Comparison of ENCODE assay signal across 19 cellular contexts in genomic region chr11:70468256-70469230, GRCh38.
DNase-seq lines count a peak whose midpoint lies in the region; ATAC-seq, FAIRE-seq and TF ChIP-seq lines count a peak whose summit lies in the region.
"Had no signal": no experiment of that assay in that cellular context is flagged by ENCODE, and none has a peak within 500 bp of the region (broad histone marks: within the 10 kb centered on the region; RNA-seq: fewer than 3 reads in every experiment).

No MANE protein-coding gene starts in this region.

- H3K4me3 Mint-ChIP-seq in endodermal cell, result no peak overlapping the region
- H3K4me3 Mint-ChIP-seq: activated CD4-positive, alpha-beta T cell treated with anti-CD3 and anti-CD28 coated beads, Interleukin-2, amount 10 ng/mL, durations not matched to agents 24 days and 14 days; CD4-positive, alpha-beta T cell; memory B cell; natural killer cell; T-cell had no signal

- peak overlapping the region; percentile 62 for H3K4me2 ChIP-seq in OCI-LY3 (ENCODE audit: low read length)

- H3K4me3 ChIP-seq in left ventricle myocardium inferior, result no peak overlapping the region
- no peak overlapping the region for H3K4me3 ChIP-seq in OCI-LY3 (ENCODE audit: low read length)
- no peak overlapping the region for H3K4me3 ChIP-seq in endodermal cell (ENCODE audit: low read length)
- H3K4me3 ChIP-seq in pancreas, result no peak overlapping the region
- H3K4me3 ChIP-seq: skin epidermis had no signal

- H3K27ac Mint-ChIP-seq in endodermal cell, result no peak overlapping the region
- H3K27ac Mint-ChIP-seq: activated CD4-positive, alpha-beta T cell treated with anti-CD3 and anti-CD28 coated beads, Interleukin-2, amount 10 ng/mL, durations not matched to agents 24 days and 14 days; CD4-positive, alpha-beta T cell; memory B cell; natural killer cell; progenitor cell of endocrine pancreas; T-cell had no signal

- no peaks in the 10 kb centered on the region for H3K79me2 ChIP-seq in OCI-LY3 (ENCODE audit: low read length)

- H2AFZ ChIP-seq in OCI-LY3 (ENCODE audit: low read depth, low read length), result no peak overlapping the region; the same call in 1 of the 2 replicates

- H3K4me1 ChIP-seq in left ventricle myocardium inferior, result peaks cover 15% of the 10 kb centered on the region
- H3K4me1 ChIP-seq in OCI-LY3 (ENCODE audit: low read length), result peaks cover 73% of the 10 kb centered on the region
- H3K4me1 ChIP-seq in endodermal cell (ENCODE audit: control insufficient read depth, insufficient read depth, low read length), result no peaks in the 10 kb centered on the region
- peaks cover 0 to 3% (median 0%) of the 10 kb centered on the region in 3 donors for H3K4me1 ChIP-seq in pancreas

- no peaks in the 10 kb centered on the region for H4K20me1 ChIP-seq in OCI-LY3 (ENCODE audit: insufficient read depth, low read length)

- no peaks in the 10 kb centered on the region for H3K36me3 ChIP-seq in left ventricle myocardium inferior
- no peaks in the 10 kb centered on the region for H3K36me3 ChIP-seq in OCI-LY3 (replicated peaks; ENCODE audit: low read depth, low read length)
- no peaks in the 10 kb centered on the region for H3K36me3 ChIP-seq in endodermal cell (ENCODE audit: control insufficient read depth, insufficient read depth, low read length)
- H3K36me3 ChIP-seq in pancreas, result no peaks in the 10 kb centered on the region

- intact Hi-C loops in left ventricle myocardium inferior (cut with micrococcal nuclease), result loop anchor here (5.0 kb wide), 1 partner anchor 284 kb away; no protein-coding TSS in a partner anchor
- intact Hi-C loops in left cardiac atrium (cut with DNase I), result no loop called here
- intact Hi-C loops in pancreas (cut with DNase I), result loop anchor here in 1 of 3 donors (10.0 kb wide), 1 partner anchor 286 kb away; no protein-coding TSS in a partner anchor
- intact Hi-C loops in posterior vena cava (cut with DNase I), result loop anchor here in 1 of 2 donors (5.0 kb wide), 1 partner anchor 289 kb away; no protein-coding TSS in a partner anchor

- FAIRE-seq in pancreas (lab: Jason Lieb, UNC), result no peak
- FAIRE-seq: urothelium cell line had no signal

- ATAC-seq in left cardiac atrium, result no peak
- ATAC-seq in GM18498 (IDR thresholded peaks at IDR 0.05; ENCODE audit: unreplicated experiment), result no peak
- no peak for ATAC-seq in pancreas
- ATAC-seq: T-cell had no signal

- H3K27me3 Mint-ChIP-seq in endodermal cell (ENCODE audit: insufficient read depth), result no peaks in the 10 kb centered on the region

- no peak overlapping the region for H3K9ac ChIP-seq in OCI-LY3 (ENCODE audit: low read length)
- no peak overlapping the region for H3K9ac ChIP-seq in endodermal cell (ENCODE audit: extremely low read depth, low read length, poor library complexity, severe bottlenecking)

- TF ChIP-seq CTCF in left ventricle myocardium inferior (IDR thresholded peaks at IDR 0.05; ENCODE audit: borderline replicate concordance) (no peak), OCI-LY3 (IDR thresholded peaks at IDR 0.05; ENCODE audit: low read depth, low read length) (no peak), endodermal cell (conservative IDR thresholded peaks at IDR 0.05) (no peak), pancreas (IDR thresholded peaks at IDR 0.05) (no peak)

- H3K27me3 ChIP-seq in left ventricle myocardium inferior (ENCODE audit: low read depth) (peaks cover 8% of the 10 kb centered on the region), OCI-LY3 (ENCODE audit: low read depth, low read length) (peaks cover 11% of the 10 kb centered on the region; the same call in 1 of the 2 replicates), endodermal cell (ENCODE audit: control insufficient read depth, insufficient read depth, low read length, poor library complexity, severe bottlenecking) (no peaks in the 10 kb centered on the region), pancreas (no peaks in the 10 kb centered on the region)

- no peaks in the 10 kb centered on the region for H3K36me3 Mint-ChIP-seq in endodermal cell (ENCODE audit: low read depth)
- H3K36me3 Mint-ChIP-seq: memory B cell, natural killer cell, T-cell had no signal

- H3K9me3 ChIP-seq in left ventricle myocardium inferior (replicated peaks) (no peaks in the 10 kb centered on the region), OCI-LY3 (ENCODE audit: insufficient read depth, low read length) (no peaks in the 10 kb centered on the region), endodermal cell (ENCODE audit: control insufficient read depth, low read length) (no peaks in the 10 kb centered on the region), pancreas (no peaks in the 10 kb centered on the region)

- H3K9me3 Mint-ChIP-seq in endodermal cell, result no peaks in the 10 kb centered on the region
- H3K9me3 Mint-ChIP-seq: activated CD4-positive, alpha-beta T cell treated with anti-CD3 and anti-CD28 coated beads, Interleukin-2, amount 10 ng/mL, durations not matched to agents 24 days and 14 days; CD4-positive, alpha-beta T cell; memory B cell; natural killer cell; T-cell had no signal

- no peak for DNase-seq in left ventricle myocardium inferior
- no peak for DNase-seq in left cardiac atrium
- peak; percentile 46 for DNase-seq in endodermal cell
- no peak for DNase-seq in pancreas
- DNase-seq in posterior vena cava (ENCODE audit: low spot score), result no peak
- no peak for DNase-seq in anterior cingulate cortex (lab: John Stamatoyannopoulos, UW)
- DNase-seq: CD4-positive, alpha-beta T cell; DMS79; natural killer cell had no signal

- H3K27ac ChIP-seq in left ventricle myocardium inferior (replicated peaks), result peak overlapping the region; percentile 30
- H3K27ac ChIP-seq in OCI-LY3 (ENCODE audit: low read length), result no peak overlapping the region
- H3K27ac ChIP-seq in endodermal cell (ENCODE audit: low read depth, low read length), result no peak overlapping the region
- H3K27ac ChIP-seq in pancreas, result no peak overlapping the region
- H3K27ac ChIP-seq: epithelial cell of prostate, RWPE1, skin epidermis had no signal

- 91 to 93% methylated on average over 18 to 20 of the region's 20 CpGs for WGBS in endodermal cell (ENCODE audit: insufficient coverage in 1 of 2, insufficient read length in 1 of 2), 2 experiments
- 79 to 81% methylated on average over 20 of the region's 20 CpGs for WGBS in pancreas, 2 donors

- H3K4me1 Mint-ChIP-seq in endodermal cell, result no peaks in the 10 kb centered on the region
